8 cellular contexts compared by ENCODE assay signal in the genomic region with DNA sequence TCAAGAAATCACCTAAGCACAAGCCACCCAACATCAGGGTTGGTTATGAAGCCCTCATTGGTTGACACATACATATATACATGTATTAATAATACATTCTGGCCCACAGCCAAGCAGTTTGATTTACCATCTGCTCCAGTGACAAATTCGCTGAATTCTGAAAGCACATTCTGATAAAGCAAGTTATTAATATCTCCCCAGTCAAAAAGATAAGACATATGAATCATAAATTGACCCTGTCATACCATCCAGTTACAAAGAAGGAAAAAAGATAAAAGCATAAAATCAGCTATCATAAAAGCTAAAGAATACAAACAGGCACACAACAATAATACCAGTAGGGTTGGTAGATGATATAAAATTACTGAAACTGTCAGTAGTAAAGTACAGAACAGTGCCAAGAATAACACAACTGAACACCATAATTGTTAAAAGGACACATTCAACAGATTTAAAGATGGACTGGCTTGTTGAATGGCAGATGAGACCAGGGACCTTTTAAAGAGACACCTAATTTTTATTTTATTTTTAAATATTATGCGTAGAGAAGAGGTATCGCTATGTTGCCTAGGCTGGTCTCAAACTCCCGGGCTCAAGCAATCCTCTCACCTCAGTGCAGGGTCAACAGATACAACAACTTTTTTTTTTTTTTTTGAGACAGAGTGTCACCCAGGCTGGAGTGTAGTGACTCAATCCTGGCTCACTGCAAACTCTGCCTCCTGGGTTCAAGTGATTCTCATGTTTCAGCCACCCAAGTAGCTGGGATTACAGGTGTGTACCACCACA.
DNase-seq lines count a peak whose midpoint lies in the region; ATAC-seq, FAIRE-seq and TF ChIP-seq lines count a peak whose summit lies in the region.

No MANE protein-coding gene starts in this region.

- H3K4me3 ChIP-seq in DOHH2 (ENCODE audit: low read length), result no peak overlapping the region

- peaks cover 39% of the 10 kb centered on the region for H3K36me3 ChIP-seq in DOHH2 (ENCODE audit: control insufficient read depth, low read length)

- H3K9me2 ChIP-seq in DOHH2 (replicated peaks; ENCODE audit: control insufficient read depth, low read length), result no peaks in the 10 kb centered on the region

- peak; percentile 43 for ATAC-seq in HG02981 (IDR thresholded peaks at IDR 0.05; ENCODE audit: unreplicated experiment)
- peak; percentile 96 for ATAC-seq in activated CD4-positive, CD25-positive, alpha-beta regulatory T cell treated with anti-CD3 and anti-CD28 coated beads, Interleukin-2, amount 50 U/mL, for 24 hours
- no peak for ATAC-seq in GM18909 (IDR thresholded peaks at IDR 0.05; ENCODE audit: poor library complexity, unreplicated experiment)

- H3K79me2 ChIP-seq in DOHH2 (ENCODE audit: control insufficient read depth, low read length), result peaks cover 60% of the 10 kb centered on the region

- no peaks in the 10 kb centered on the region for H3K27me3 ChIP-seq in DOHH2 (ENCODE audit: control insufficient read depth, low read length)

- DNase-seq in GF-D8 (lab: John Stamatoyannopoulos, UW), result no peak
- DNase-seq in AG20443 (ENCODE audit: low spot score), result no peak
- no peak for DNase-seq in epidermal melanocyte (ENCODE audit: insufficient read length, low spot score)

- H3K4me2 ChIP-seq in DOHH2 (ENCODE audit: low read length), result peak overlapping the region; percentile 14; the same call in 1 of the 2 replicates

- H4K20me1 ChIP-seq in DOHH2 (ENCODE audit: control insufficient read depth, insufficient read depth, low read depth, low read length), result no peaks in the 10 kb centered on the region

- no peak overlapping the region for H3K27ac ChIP-seq in DOHH2 (ENCODE audit: low read depth, low read length)

- peaks cover 12% of the 10 kb centered on the region for H3K4me1 ChIP-seq in DOHH2 (ENCODE audit: control insufficient read depth, low read length)

- FAIRE-seq in islet of Langerhans (lab: Jason Lieb, UNC), result peak; percentile 96

- no peak for TF ChIP-seq CTCF in DOHH2 (IDR thresholded peaks at IDR 0.05; ENCODE audit: low read depth, low read length, poor library complexity, severe bottlenecking)

- H3K9me3 ChIP-seq in DOHH2 (ENCODE audit: control insufficient read depth, insufficient read depth, low read length), result no peaks in the 10 kb centered on the region

- H3F3A ChIP-seq in DOHH2 (ENCODE audit: control insufficient read depth, insufficient read depth), result no peaks in the 10 kb centered on the region
